8 cellular contexts compared by ENCODE assay signal in the genomic region with DNA sequence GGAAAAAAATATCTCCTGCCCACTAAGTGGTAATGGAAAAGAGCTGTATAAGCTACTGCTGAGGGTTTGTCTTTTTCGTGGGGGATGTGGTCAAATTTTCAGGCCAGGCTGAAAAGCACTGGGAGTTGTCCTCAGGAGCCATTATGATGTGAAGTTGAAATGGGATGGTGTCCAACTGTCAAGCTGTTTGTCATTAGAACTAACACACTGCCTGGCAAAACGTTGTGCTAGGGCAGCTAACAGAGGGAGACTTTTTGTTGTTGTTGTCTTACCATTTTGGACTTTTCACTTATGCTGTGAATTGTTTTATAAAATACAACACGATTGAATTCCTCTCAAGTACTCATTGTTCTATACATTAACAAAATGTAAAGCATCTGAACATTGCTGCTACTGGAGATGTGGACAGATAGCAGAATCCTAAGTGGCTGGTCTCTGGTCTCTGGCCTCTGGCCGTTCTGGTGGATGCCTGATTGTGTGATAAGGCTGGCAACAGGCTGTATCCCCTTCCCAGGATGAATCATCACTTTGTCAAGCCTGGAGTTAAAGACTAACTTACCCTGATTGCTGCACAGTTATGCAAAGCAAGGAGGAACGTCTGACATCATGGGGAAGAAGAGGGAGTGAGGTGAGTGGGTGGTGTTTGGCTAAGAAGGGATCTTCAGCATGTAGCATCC. TPM values are rescaled to one million over a fixed set of nuclear protein-coding genes. Genes with fewer than 3 reads are reported as not detected.
DNase-seq lines count a peak whose midpoint lies in the region; ATAC-seq, FAIRE-seq and TF ChIP-seq lines count a peak whose summit lies in the region.

No MANE protein-coding gene starts in this region.

- H3K79me2 ChIP-seq in endothelial cell of umbilical vein (ENCODE audit: control insufficient read depth, insufficient read depth, low read length) (peaks cover 36% of the 10 kb centered on the region), neural progenitor cell (ENCODE audit: low read depth) (peaks cover 67% of the 10 kb centered on the region)

- dilution Hi-C loops in endothelial cell of umbilical vein (cut with MboI; ENCODE audit: extremely low pct_ligation_motif_present, low sequenced_read_pairs), result no loop called here

- CTCF ChIA-PET in endothelial cell of umbilical vein (lab: Charles Lee), result interaction anchor here (1.4 to 1.9 kb wide), 2 partner anchors 29 to 82 kb away, joined by 5 to 8 read pairs; no protein-coding TSS in a partner anchor

- intact Hi-C loops in endothelial cell of umbilical vein (cut with micrococcal nuclease), result loop anchor here (1.0 kb wide), 1 partner anchor 138 kb away; no protein-coding TSS in a partner anchor

- peak overlapping the region; percentile 96 for H3K4me3 Mint-ChIP-seq in neural progenitor cell

- POLR2A ChIA-PET in endothelial cell of umbilical vein (lab: Charles Lee), result no interaction called here

- H3K9me3 ChIP-seq in endothelial cell of umbilical vein (replicated peaks; ENCODE audit: control insufficient read depth, insufficient read depth, low read length), result no peaks in the 10 kb centered on the region
- H3K9me3 ChIP-seq in neural progenitor cell (ENCODE audit: low read depth), result no peaks in the 10 kb centered on the region

- H3K36me3 ChIP-seq in endothelial cell of umbilical vein (ENCODE audit: control insufficient read depth in 2 of 2, extremely low read depth in 1 of 2, insufficient read depth in 2 of 2, low read length in 2 of 2) (no peaks in the 10 kb centered on the region), neural progenitor cell (no peaks in the 10 kb centered on the region)

- peak overlapping the region; percentile 84 for H3K4me2 ChIP-seq in endothelial cell of umbilical vein (ENCODE audit: insufficient read depth, low read length)
- peak overlapping the region; percentile 89 for H3K4me2 ChIP-seq in neural progenitor cell

- peak overlapping the region; percentile 98 for H3K27ac Mint-ChIP-seq in neural progenitor cell

- no peaks in the 10 kb centered on the region for H3K9me1 ChIP-seq in endothelial cell of umbilical vein (replicated peaks; ENCODE audit: control insufficient read depth, extremely low read depth, insufficient read depth, low read length)

- no peak for TF ChIP-seq POLR2A in endothelial cell of umbilical vein (IDR thresholded peaks at IDR 0.05; ENCODE audit: low read depth, low read length)

- H3K4me3 ChIP-seq in endothelial cell of umbilical vein (replicated peaks in 1 of 3; ENCODE audit: insufficient read depth in 1 of 3, low read depth in 1 of 3, low read length in 3 of 3) (no peak overlapping the region), neural progenitor cell (no peak overlapping the region)

- BruUV-seq in endothelial cell of umbilical vein (replicated peaks; lab: Mats Ljungman, UMichigan), result TSS peak; percentile 49

- peak; percentile 39 for ATAC-seq in GM21423 (IDR thresholded peaks at IDR 0.05; ENCODE audit: unreplicated experiment)

- DNase-seq in NCI-H1105 (lab: John Stamatoyannopoulos, UW), result peak; percentile 1
- DNase-seq in endothelial cell of umbilical vein (ENCODE audit: low read depth, low spot score), result peak; percentile 78
- DNase-seq in neural progenitor cell (ENCODE audit: low spot score), result no peak
- no peak for DNase-seq in germinal center (ENCODE audit: low spot score)
- no peak for DNase-seq in SIG-M5 treated with dmso at 0.1 percent for 504 hours (lab: John Stamatoyannopoulos, UW; ENCODE audit: unreplicated experiment)
- no peak for DNase-seq in amygdala (lab: John Stamatoyannopoulos, UW)
- DNase-seq in NCI-H146 treated with DMSO at 0.1 percent for 48 hours (lab: John Stamatoyannopoulos, UW; ENCODE audit: unreplicated experiment), result no peak

- no peak overlapping the region for H3K9ac ChIP-seq in endothelial cell of umbilical vein (replicated peaks; ENCODE audit: extremely low read depth, insufficient read depth, low read length)
- H3K9ac ChIP-seq in neural progenitor cell, result no peak overlapping the region

- peak; percentile 59 for FAIRE-seq in endothelial cell of umbilical vein (lab: Jason Lieb, UNC)

- peaks cover 58% of the 10 kb centered on the region for H3K4me1 Mint-ChIP-seq in neural progenitor cell

- peaks cover 8% of the 10 kb centered on the region for H3K36me3 Mint-ChIP-seq in neural progenitor cell

- H2AFZ ChIP-seq in endothelial cell of umbilical vein (ENCODE audit: low read depth, low read length) (no peak overlapping the region), neural progenitor cell (replicated peaks) (no peak overlapping the region)

- peak overlapping the region; percentile 62 for H3K27ac ChIP-seq in endothelial cell of umbilical vein (ENCODE audit: insufficient read depth, low read depth, low read length)
- H3K27ac ChIP-seq in neural progenitor cell, result no peak overlapping the region

- H3K4me1 ChIP-seq in endothelial cell of umbilical vein (ENCODE audit: control insufficient read depth, extremely low read depth, insufficient read depth, low read length) (peaks cover 21% of the 10 kb centered on the region), neural progenitor cell (peaks cover 58% of the 10 kb centered on the region)

- H4K20me1 ChIP-seq in endothelial cell of umbilical vein (replicated peaks; ENCODE audit: control insufficient read depth, extremely low read depth, insufficient read depth, low read length) (peaks cover 2% of the 10 kb centered on the region), neural progenitor cell (ENCODE audit: low read depth) (peaks cover 63% of the 10 kb centered on the region)

- H3K9me3 Mint-ChIP-seq in neural progenitor cell, result no peaks in the 10 kb centered on the region

- H3F3A ChIP-seq in neural progenitor cell (ENCODE audit: low read depth), result peaks cover 14% of the 10 kb centered on the region

- TF ChIP-seq CTCF in endothelial cell of umbilical vein (IDR thresholded peaks at IDR 0.05; ENCODE audit: extremely low read depth in 1 of 2, insufficient read depth in 1 of 2, low read depth in 1 of 2, low read length in 2 of 2), result no peak
- no peak for TF ChIP-seq CTCF in neural progenitor cell (IDR thresholded peaks at IDR 0.05)

- no peaks in the 10 kb centered on the region for H3K27me3 ChIP-seq in endothelial cell of umbilical vein (ENCODE audit: control insufficient read depth in 2 of 2, insufficient read depth in 2 of 2, low read length in 2 of 2)
- peaks cover 10% of the 10 kb centered on the region for H3K27me3 ChIP-seq in neural progenitor cell

- H3K27me3 Mint-ChIP-seq in neural progenitor cell (ENCODE audit: insufficient read depth, low read depth), result no peaks in the 10 kb centered on the region

TF ChIP-seq in endothelial cell of umbilical vein, 7 proteins besides CTCF, POLR2A, EP300 and RAD21:
- TF ChIP-seq MYC (IDR thresholded peaks at IDR 0.05; ENCODE audit: low read depth, low read length) (no peak), FOS (IDR thresholded peaks at IDR 0.05; ENCODE audit: borderline replicate concordance, insufficient read depth, low read length) (peak; percentile 76), GATA2 (IDR thresholded peaks at IDR 0.05; ENCODE audit: insufficient read depth, insufficient read length, low read depth, low read length) (peak; percentile 94), EZH2 (IDR thresholded peaks at IDR 0.05; ENCODE audit: borderline replicate concordance, low read depth, low read length, severe bottlenecking) (no peak), MAX (IDR thresholded peaks at IDR 0.05; ENCODE audit: insufficient read depth, insufficient read length) (no peak), JUN (IDR thresholded peaks at IDR 0.05; ENCODE audit: borderline replicate concordance, insufficient read depth, insufficient read length, low read depth) (peak; percentile 76), POLR2AphosphoS5 (IDR thresholded peaks at IDR 0.05; ENCODE audit: insufficient read depth, low read depth, low read length) (no peak)

RNA-seq across cellular contexts. Expression of gene MYO1B, which starts 2.3 kb away (rescaled TPM):
- total RNA-seq in endothelial cell of umbilical vein (51.1 and 55.4 TPM in 2 replicates), neural progenitor cell (ENCODE audit: low replicate concordance) (64.8 and 88.0 TPM in 2 replicates)
- 6.4 and 8.7 TPM in 2 replicates for polyA plus RNA-seq in endothelial cell of umbilical vein
- 10.4 and 11.4 TPM in 2 replicates for polyA plus RNA-seq in endothelial cell of umbilical vein (2011; cell fraction: cytosol; rRNA removed)
- polyA plus RNA-seq in endothelial cell of umbilical vein (2011; cell fraction: nucleus; rRNA removed), result 25.9 and 36.1 TPM in 2 replicates
- 13.4 and 31.5 TPM in 2 replicates for polyA plus RNA-seq in endothelial cell of umbilical vein (2012)
- polyA minus RNA-seq in endothelial cell of umbilical vein, result 33.6 and 34.5 TPM in 2 replicates
- polyA minus RNA-seq in endothelial cell of umbilical vein (2011; cell fraction: cytosol; rRNA and poly(A)+ RNA removed), result 6.7 TPM
- polyA minus RNA-seq in endothelial cell of umbilical vein (2011; cell fraction: nucleus; rRNA and poly(A)+ RNA removed), result 62.8 and 97.2 TPM in 2 replicates

Comparison
In these comparisons a context has a peak if more than half of its experiments do, and no peak if none do; other contexts are left out.
1. DNase-seq: peak in NCI-H1105 (single experiment) and endothelial cell of umbilical vein (single experiment); none in neural progenitor cell (single experiment), germinal center (single experiment), SIG-M5 treated with dmso at 0.1 percent for 504 hours (single experiment), amygdala (0 of 56) and NCI-H146 treated with DMSO at 0.1 percent for 48 hours (single experiment).